Comparison of ENCODE assay signal across 10 cellular contexts in the genomic region with DNA sequence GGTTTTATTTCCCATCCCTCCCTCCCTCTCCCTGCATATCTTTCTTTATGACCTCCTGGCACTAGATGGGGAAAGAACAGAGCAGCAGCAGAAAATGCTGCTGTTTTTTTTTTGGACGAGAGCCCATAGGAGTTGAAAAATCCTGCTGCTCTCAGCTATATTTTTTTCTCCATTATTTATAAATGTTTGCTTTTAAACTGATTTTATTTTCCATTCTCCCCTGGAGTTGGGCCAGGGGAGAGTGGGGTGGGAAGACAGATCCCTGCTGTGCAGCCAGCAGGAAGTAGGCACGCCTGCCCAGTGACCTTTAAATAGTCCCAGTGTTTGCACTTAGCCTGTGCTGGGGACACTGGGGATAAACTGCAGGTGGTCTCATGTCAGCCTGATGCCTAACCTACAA. TPM values are rescaled to one million over a fixed set of nuclear protein-coding genes. Genes with fewer than 3 reads are reported as not detected.
DNase-seq lines count a peak whose midpoint lies in the region; ATAC-seq, FAIRE-seq and TF ChIP-seq lines count a peak whose summit lies in the region.
"Had no signal": no experiment of that assay in that cellular context is flagged by ENCODE, and none has a peak within 500 bp of the region (broad histone marks: within the 10 kb centered on the region; RNA-seq: fewer than 3 reads in every experiment).

No MANE protein-coding gene starts in this region.

- H3K4me2 ChIP-seq in A549: peak overlapping the region; percentile 62
- H3K4me2 ChIP-seq in neuronal stem cell (ENCODE audit: insufficient read depth, low read length, poor library complexity, severe bottlenecking): no peak overlapping the region

- H3K23ac ChIP-seq in neuronal stem cell (ENCODE audit: low read depth, low read length, poor library complexity): peak overlapping the region; percentile 82

- POLR2A ChIA-PET in A549 (lab: Yijun Ruan, JAX): no interaction called here

- no peak overlapping the region for H4K8ac ChIP-seq in neuronal stem cell (ENCODE audit: low read depth, low read length)

- H3K4me3 ChIP-seq in A549 (no peak overlapping the region), SK-N-MC (no peak overlapping the region), fibroblast of villous mesenchyme (ENCODE audit: low read depth, low read length) (no peak overlapping the region), neuronal stem cell (ENCODE audit: low read length in 2 of 2) (peak overlapping the region in 1 of 2 donors; percentile 16)

- H2AFZ ChIP-seq in neuronal stem cell (ENCODE audit: low read length): no peak overlapping the region

- FAIRE-seq in A549 (lab: Jason Lieb, UNC): no peak

- DNase-seq in A549 (ENCODE audit: low read depth in 1 of 2, low spot score in 1 of 2) (no peak), SK-N-MC (ENCODE audit: low read depth, low spot score) (no peak), fibroblast of villous mesenchyme (ENCODE audit: low read depth) (peak; percentile 37), neuronal stem cell (ENCODE audit: low spot score) (no peak), SKM-1 treated with dmso at 0.1 percent for 144 hours (lab: John Stamatoyannopoulos, UW; ENCODE audit: unreplicated experiment) (no peak), HuH-7 (ENCODE audit: low spot score) (no peak)
- DNase-seq: NCI-H510A treated with DMSO at 0.1 percent for 48 hours, retina had no signal

- no peak for TF ChIP-seq EP300 in A549 (IDR thresholded peaks at IDR 0.05)

- H3K4me1 ChIP-seq in A549: peaks cover 26% of the 10 kb centered on the region
- H3K4me1 ChIP-seq in neuronal stem cell (ENCODE audit: control insufficient read depth in 2 of 2, insufficient read depth in 1 of 2, low read depth in 1 of 2, low read length in 2 of 2): peaks cover 0 to 6% of the 10 kb centered on the region in 2 donors

- no peak overlapping the region for H2AK5ac ChIP-seq in neuronal stem cell (ENCODE audit: low read depth, low read length)

- no peak for TF ChIP-seq CTCF in A549 (IDR thresholded peaks at IDR 0.05)
- TF ChIP-seq CTCF in fibroblast of villous mesenchyme (IDR thresholded peaks at IDR 0.05; ENCODE audit: insufficient read depth, low read depth, low read length): no peak

- H3K9me3 ChIP-seq in A549: no peaks in the 10 kb centered on the region
- no peaks in the 10 kb centered on the region for H3K9me3 ChIP-seq in SK-N-MC (ENCODE audit: low read depth, low read length)
- no peaks in the 10 kb centered on the region for H3K9me3 ChIP-seq in neuronal stem cell (replicated peaks in 1 of 2; ENCODE audit: control insufficient read depth in 2 of 2, insufficient read depth in 1 of 2, low read depth in 1 of 2, low read length in 2 of 2)

- no peak overlapping the region for H2BK12ac ChIP-seq in neuronal stem cell (ENCODE audit: low read length)

- H3K27me3 ChIP-seq in neuronal stem cell (ENCODE audit: control insufficient read depth in 3 of 3, insufficient read depth in 3 of 3, low read depth in 1 of 3, low read length in 3 of 3): no peaks in the 10 kb centered on the region

- H2BK120ac ChIP-seq in neuronal stem cell (ENCODE audit: low read depth, low read length): no peak overlapping the region

- peak; percentile 13 to 57; a peak in 3 of 6 replicates for ATAC-seq in A549
- ATAC-seq in GM21390 (IDR thresholded peaks at IDR 0.05; ENCODE audit: unreplicated experiment): no peak
- ATAC-seq in HG02973 (IDR thresholded peaks at IDR 0.05; ENCODE audit: unreplicated experiment): no peak

- no peak overlapping the region for H3K9ac ChIP-seq in SK-N-MC (ENCODE audit: insufficient read length)
- no peak overlapping the region for H3K9ac ChIP-seq in neuronal stem cell (ENCODE audit: low read depth, low read length, poor library complexity)

- CTCF ChIA-PET in A549 (lab: Yijun Ruan, JAX): interaction anchor here (2.4 kb wide), 1 partner anchor 8 kb away, joined by 12 read pairs; no protein-coding TSS in a partner anchor

- 45% methylated on average over 2 of the region's 2 CpGs for WGBS in A549 (ENCODE audit: missing lambda C conversion rate)
- WGBS in neuronal stem cell (ENCODE audit: extremely low coverage in 2 of 2, insufficient read length in 2 of 2, insufficient replicate concordance in 1 of 2), 2 donors: no CpG with 5 or more reads among the region's 2 CpGs

- no peak for TF ChIP-seq POLR2A in A549 (IDR thresholded peaks at IDR 0.05; ENCODE audit: low read length)

- no peak overlapping the region for H3K4ac ChIP-seq in neuronal stem cell (ENCODE audit: low read length)

- H3K27ac ChIP-seq in A549: peak overlapping the region; percentile 63 to 81
- 0 out of 2 replicates have a peak overlapping the region, but pooled peaks have one; percentile 10 for H3K27ac ChIP-seq in SK-N-MC
- H3K27ac ChIP-seq in neuronal stem cell (replicated peaks; ENCODE audit: low read length): peak overlapping the region; percentile 5

- TF ChIP-seq RAD21 in A549 (conservative IDR thresholded peaks at IDR 0.05 in 1 of 2, IDR thresholded peaks at IDR 0.05 in 1 of 2): no peak; a peak in 1 of 5 replicates

- H3K36me3 ChIP-seq in SK-N-MC (ENCODE audit: insufficient read depth, low read length): peaks cover 69% of the 10 kb centered on the region
- H3K36me3 ChIP-seq in neuronal stem cell (replicated peaks in 1 of 2; ENCODE audit: control insufficient read depth in 2 of 2, insufficient read depth in 2 of 2, low read length in 2 of 2): peaks cover 13 to 80% of the 10 kb centered on the region in 2 donors

- H3K14ac ChIP-seq in neuronal stem cell (ENCODE audit: low read length): no peak overlapping the region

- H2BK15ac ChIP-seq in neuronal stem cell (ENCODE audit: low read length): no peak overlapping the region

- no peak overlapping the region for H4K91ac ChIP-seq in neuronal stem cell (ENCODE audit: low read depth, low read length, poor library complexity)

- H3K18ac ChIP-seq in neuronal stem cell (ENCODE audit: low read length): peak overlapping the region; percentile 35

- H2BK5ac ChIP-seq in neuronal stem cell (ENCODE audit: low read length): no peak overlapping the region

- no peaks in the 10 kb centered on the region for H3K79me1 ChIP-seq in neuronal stem cell (ENCODE audit: low read depth, low read length)

TF ChIP-seq in A549, 52 proteins besides CTCF, POLR2A, EP300 and RAD21:
- TF ChIP-seq EHMT2 (IDR thresholded peaks at IDR 0.05; ENCODE audit: low read depth) (no peak), BHLHE40 (IDR thresholded peaks at IDR 0.05; ENCODE audit: low read depth, low read length) (no peak), RFX5 (IDR thresholded peaks at IDR 0.05) (no peak), ZFP36 (IDR thresholded peaks at IDR 0.05; ENCODE audit: borderline replicate concordance, partially characterized antibody) (no peak), SREBF2 (IDR thresholded peaks at IDR 0.05) (no peak), NPAS2 (CRISPR knock-in tag; IDR thresholded peaks at IDR 0.05; ENCODE audit: borderline replicate concordance) (no peak)
- TF ChIP-seq, protein P1, sequence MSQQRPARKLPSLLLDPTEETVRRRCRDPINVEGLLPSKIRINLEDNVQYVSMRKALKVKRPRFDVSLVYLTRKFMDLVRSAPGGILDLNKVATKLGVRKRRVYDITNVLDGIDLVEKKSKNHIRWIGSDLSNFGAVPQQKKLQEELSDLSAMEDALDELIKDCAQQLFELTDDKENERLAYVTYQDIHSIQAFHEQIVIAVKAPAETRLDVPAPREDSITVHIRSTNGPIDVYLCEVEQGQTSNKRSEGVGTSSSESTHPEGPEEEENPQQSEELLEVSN (IDR thresholded peaks at IDR 0.05; ENCODE audit: borderline replicate concordance, low read depth): no peak
TF ChIP-seq in A549: peak in this region for 0.

RNA-seq across cellular contexts. Expression of a gene that starts 17.4 kb away (rescaled TPM):
- polyA plus RNA-seq in A549 (2011; rRNA removed): 40.1 and 43.8 TPM in 2 replicates
- 9.6 and 12.2 TPM in 2 replicates for polyA plus RNA-seq in A549 (2012; cell fraction: cytosol; rRNA removed)
- 5.5 and 10.4 TPM in 2 replicates for polyA plus RNA-seq in A549 (2012; cell fraction: nucleus; rRNA removed)
- polyA plus RNA-seq in A549 (2017; fragmentation: RNase III; extraction: RNeasy Plus Mini Kit Qiagen cat#74134 plus additional on column Dnase treatment): 12.3 to 14.1 TPM (median 12.8 TPM) in 3 replicates
- polyA minus RNA-seq in A549 (2011; rRNA and poly(A)+ RNA removed): 105 and 117 TPM in 2 replicates
- 35.1 and 47.1 TPM in 2 replicates for total RNA-seq in fibroblast of villous mesenchyme
- 7.8 TPM for polyA plus RNA-seq in neuronal stem cell (2013, experiment 1 of 2)
- 9.0 TPM for polyA plus RNA-seq in neuronal stem cell (2013, experiment 2 of 2)

RNA-seq across cellular contexts. Expression of a gene that starts 37.5 kb away (rescaled TPM):
- polyA plus RNA-seq in A549 (2011; rRNA removed): 1.7 and 2.0 TPM in 2 replicates
- polyA plus RNA-seq in A549 (2012; cell fraction: cytosol; rRNA removed): 0.69 and 0.89 TPM in 2 replicates
- polyA plus RNA-seq in A549 (2012; cell fraction: nucleus; rRNA removed): 2.6 and 2.9 TPM in 2 replicates
- 0.97 to 1.0 TPM (median 0.98 TPM) in 3 replicates for polyA plus RNA-seq in A549 (2017; fragmentation: RNase III; extraction: RNeasy Plus Mini Kit Qiagen cat#74134 plus additional on column Dnase treatment)
- 1.2 TPM in 2 replicates for polyA minus RNA-seq in A549 (2011; rRNA and poly(A)+ RNA removed)
- 0.64 and 0.86 TPM in 2 replicates for total RNA-seq in fibroblast of villous mesenchyme
- polyA plus RNA-seq in neuronal stem cell (2013, experiment 1 of 2): 1.2 TPM
- 1.3 TPM for polyA plus RNA-seq in neuronal stem cell (2013, experiment 2 of 2)

Comparison
In these comparisons a context has a peak if more than half of its experiments do, and no peak if none do; other contexts are left out.
1. ATAC-seq: peak in A549 (2 of 2); none in GM21390 (single experiment) and HG02973 (single experiment).
2. H3K27ac ChIP-seq: peak in every context shown above with its lines; median percentile 72 in A549; 10 in SK-N-MC; 5 in neuronal stem cell.